14 cellular contexts compared by ENCODE assay signal in the genomic region with DNA sequence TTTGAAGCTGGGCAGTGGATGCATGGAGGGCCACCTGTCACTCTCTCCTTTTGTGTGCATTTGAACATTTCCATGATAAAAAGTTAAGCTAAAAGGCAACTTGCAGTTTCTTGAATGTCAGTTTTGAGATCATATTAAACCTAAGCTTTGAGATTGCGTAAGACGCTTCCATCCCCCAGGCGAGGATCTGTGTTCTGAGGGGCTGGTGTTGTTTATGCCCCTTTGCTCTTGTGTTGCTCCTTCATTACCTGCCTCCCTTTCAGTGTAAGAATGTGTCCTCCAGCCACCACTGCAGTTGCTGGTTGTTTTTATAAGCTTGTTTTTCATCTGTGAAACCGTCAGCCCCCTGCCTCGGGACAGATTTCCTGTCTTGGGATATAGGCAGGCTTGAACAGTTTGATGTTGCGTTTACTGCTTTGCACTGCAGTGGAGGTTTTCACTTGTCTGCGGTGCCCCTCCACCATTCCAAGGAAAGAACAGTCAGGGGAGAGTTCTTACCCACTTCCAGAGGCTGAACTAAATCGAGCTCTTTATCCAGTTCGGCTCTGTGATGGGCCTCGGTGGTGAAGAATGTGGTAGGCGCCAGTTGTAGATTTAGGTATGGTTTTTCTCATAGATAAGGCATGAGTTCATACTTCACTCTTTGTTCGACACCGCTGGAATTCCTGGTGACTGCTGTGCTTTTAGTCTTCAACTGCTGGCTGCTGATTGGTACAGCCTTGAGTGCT.
A peak's percentile ranks its signal among the peaks of the same experiment; 100 is the strongest.
DNase-seq lines count a peak whose midpoint lies in the region; ATAC-seq and TF ChIP-seq lines count a peak whose summit lies in the region.
"Had no signal": no experiment of that assay in that cellular context is flagged by ENCODE, and none has a peak within 500 bp of the region (broad histone marks: within the 10 kb centered on the region; RNA-seq: fewer than 3 reads in every experiment).

No MANE protein-coding gene starts in this region.

- H3K9me1 ChIP-seq in IMR-90 (ENCODE audit: insufficient read depth, low read length), result peaks cover 23% of the 10 kb centered on the region

- no peak overlapping the region for H4K5ac ChIP-seq in IMR-90 (ENCODE audit: low read depth, low read length)

- no peak overlapping the region for H2AK9ac ChIP-seq in IMR-90 (replicated peaks; ENCODE audit: low read depth, low read length, poor library complexity)

- no peak overlapping the region for H3K4me2 ChIP-seq in IMR-90 (ENCODE audit: low read depth, low read length)

- no peaks in the 10 kb centered on the region for H3K27me3 Mint-ChIP-seq in memory B cell
- H3K27me3 Mint-ChIP-seq: activated naive CD8-positive, alpha-beta T cell treated with anti-CD3 and anti-CD28 coated beads, Interleukin-2, amount 10 ng/mL, durations not matched to agents 7 days and 5 days; CD8-positive, alpha-beta memory T cell had no signal

- H3K4me3 ChIP-seq in IMR-90 (ENCODE audit: insufficient read depth, low read depth, low read length), result no peak overlapping the region
- no peak overlapping the region for H3K4me3 ChIP-seq in choroid plexus epithelial cell (ENCODE audit: low read depth, low read length)

- no peak for TF ChIP-seq CTCF in IMR-90 (conservative IDR thresholded peaks at IDR 0.05; ENCODE audit: low read depth, low read length)
- TF ChIP-seq CTCF in choroid plexus epithelial cell (conservative IDR thresholded peaks at IDR 0.05; ENCODE audit: low read depth, low read length), result no peak

- H3K36me3 Mint-ChIP-seq in memory B cell, result peaks cover 5% of the 10 kb centered on the region

- peak overlapping the region; percentile 28; the same call in 1 of the 2 replicates for H3K27ac ChIP-seq in IMR-90 (ENCODE audit: insufficient read depth, low read length)
- peak overlapping the region; percentile 23 for H3K27ac ChIP-seq in substantia nigra (ENCODE audit: low read depth, low read length, poor library complexity, severe bottlenecking)

- peak overlapping the region; percentile 40; the same call in 1 of the 2 replicates for H2AK5ac ChIP-seq in IMR-90 (ENCODE audit: low read depth, low read length)

- intact Hi-C loops in IMR-90 (cut with micrococcal nuclease), result no loop called here

- ATAC-seq in IMR-90 (ENCODE audit: low read depth) (no peak), memory B cell (ENCODE audit: low read depth) (no peak), GM18519 (IDR thresholded peaks at IDR 0.05; ENCODE audit: low FRiP score, unreplicated experiment) (no peak), HG03354 (IDR thresholded peaks at IDR 0.05; ENCODE audit: poor library complexity, severe bottlenecking, unreplicated experiment) (no peak), HG03196 (IDR thresholded peaks at IDR 0.05; ENCODE audit: unreplicated experiment) (no peak)
- ATAC-seq: heart left ventricle, Right ventricle myocardium inferior had no signal

- no peak for TF ChIP-seq RAD21 in IMR-90 (IDR thresholded peaks at IDR 0.05; ENCODE audit: low read length)

- DNase-seq in IMR-90 (peak; percentile 33), choroid plexus epithelial cell (ENCODE audit: low read depth) (peak; percentile 81), memory B cell (ENCODE audit: low spot score in 2 of 2) (no peak), substantia nigra (lab: John Stamatoyannopoulos, UW) (no peak), T-helper 9 cell (no peak)
- DNase-seq: activated naive CD8-positive, alpha-beta T cell treated with anti-CD3 and anti-CD28 coated beads, Interleukin-2, amount 10 ng/mL, durations not matched to agents 7 days and 5 days; CD8-positive, alpha-beta memory T cell; heart left ventricle; NCI-H1436; NCI-H69 had no signal

- in situ Hi-C loops in IMR-90 (cut with MboI; ENCODE audit: low sequenced_read_pairs), result no loop called here

- no peaks in the 10 kb centered on the region for H3K9me3 Mint-ChIP-seq in memory B cell
- H3K9me3 Mint-ChIP-seq: activated naive CD8-positive, alpha-beta T cell treated with anti-CD3 and anti-CD28 coated beads, Interleukin-2, amount 10 ng/mL, durations not matched to agents 7 days and 5 days; CD8-positive, alpha-beta memory T cell had no signal

- no CpG with 5 or more reads among the region's 13 CpGs for WGBS in IMR-90 (ENCODE audit: extremely low coverage in 2 of 2, insufficient read length in 1 of 2), 2 experiments

- peaks cover 28% of the 10 kb centered on the region for H4K20me1 ChIP-seq in IMR-90 (ENCODE audit: insufficient read depth, low read length)

- no peaks in the 10 kb centered on the region for H3K9me3 ChIP-seq in IMR-90 (ENCODE audit: control insufficient read depth, insufficient read depth, low read length)
- H3K9me3 ChIP-seq: heart left ventricle had no signal

- H3K56ac ChIP-seq in IMR-90 (ENCODE audit: extremely low read depth, insufficient read depth, low read length), result no peak overlapping the region

- H2BK20ac ChIP-seq in IMR-90 (ENCODE audit: low read depth, low read length), result no peak overlapping the region

- peak overlapping the region; percentile 28; the same call in 1 of the 2 replicates for H3K4ac ChIP-seq in IMR-90 (ENCODE audit: low read depth, low read length)

- H2BK5ac ChIP-seq in IMR-90 (ENCODE audit: low read depth, low read length, poor library complexity, severe bottlenecking), result no peak overlapping the region

- no peak for TF ChIP-seq POLR2A in IMR-90 (IDR thresholded peaks at IDR 0.05; ENCODE audit: low read depth, low read length)

- peak overlapping the region in 1 of 2 experiments; percentile 4; a peak in 1 of 4 replicates for H4K8ac ChIP-seq in IMR-90 (ENCODE audit: low read depth in 2 of 2, low read length in 2 of 2)

- H2BK15ac ChIP-seq in IMR-90 (ENCODE audit: low read depth, low read length), result no peak overlapping the region

- no peak overlapping the region for H2AFZ ChIP-seq in IMR-90 (replicated peaks; ENCODE audit: low read length, poor library complexity)

- H3K36me3 ChIP-seq in IMR-90 (ENCODE audit: control insufficient read depth, insufficient read depth, low read length), result peaks cover 4% of the 10 kb centered on the region; the same call in 1 of the 2 replicates

- POLR2A ChIA-PET in IMR-90 (lab: Charles Lee; ENCODE audit: unreplicated experiment), result interaction anchor here (1.0 kb wide), 1 partner anchor 10 kb away, joined by 4 read pairs; no protein-coding TSS in a partner anchor

- no peak overlapping the region for H3K4me3 Mint-ChIP-seq in memory B cell
- H3K4me3 Mint-ChIP-seq: activated naive CD8-positive, alpha-beta T cell treated with anti-CD3 and anti-CD28 coated beads, Interleukin-2, amount 10 ng/mL, durations not matched to agents 7 days and 5 days; CD8-positive, alpha-beta memory T cell had no signal

- H3K9ac ChIP-seq in IMR-90 (ENCODE audit: low read depth, low read length), result no peak overlapping the region

- dilution Hi-C loops in IMR-90 (cut with HindIII; ENCODE audit: low sequenced_read_pairs, unreplicated experiment), result no loop called here

- H3K18ac ChIP-seq in IMR-90 (ENCODE audit: low read depth, low read length), result no peak overlapping the region

- H3K23ac ChIP-seq in IMR-90 (ENCODE audit: low read depth, low read length), result no peak overlapping the region

- H3K27me3 ChIP-seq in IMR-90 (ENCODE audit: control insufficient read depth, insufficient read depth, low read length), result no peaks in the 10 kb centered on the region
- H3K27me3 ChIP-seq: heart left ventricle had no signal

- H3K27ac Mint-ChIP-seq in memory B cell, result peak overlapping the region; percentile 60
- H3K27ac Mint-ChIP-seq: activated naive CD8-positive, alpha-beta T cell treated with anti-CD3 and anti-CD28 coated beads, Interleukin-2, amount 10 ng/mL, durations not matched to agents 7 days and 5 days had no signal

- peaks cover 38 to 84% of the 10 kb centered on the region in 2 experiments for H3K79me1 ChIP-seq in IMR-90 (ENCODE audit: low read depth in 1 of 2, low read length in 2 of 2)

- H3K4me1 Mint-ChIP-seq in memory B cell, result peaks cover 26% of the 10 kb centered on the region

- H3K4me1 ChIP-seq in IMR-90 (ENCODE audit: control insufficient read depth, insufficient read depth, low read length), result peaks cover 16% of the 10 kb centered on the region

- CTCF ChIA-PET in IMR-90 (lab: Yijun Ruan, JAX), result interaction anchor here (1.1 kb wide), 1 partner anchor 144 kb away, joined by 3 read pairs; no protein-coding TSS in a partner anchor

- no peak overlapping the region; the same call in 1 of the 2 replicates for H3K14ac ChIP-seq in IMR-90 (replicated peaks; ENCODE audit: low read depth, low read length)

- no peak overlapping the region for H4K91ac ChIP-seq in IMR-90 (ENCODE audit: insufficient read depth, low read depth, low read length)

- H2BK120ac ChIP-seq in IMR-90 (ENCODE audit: low read depth, low read length), result peak overlapping the region; percentile 16; the same call in 1 of the 2 replicates

- no TSS peak for BruUV-seq in IMR-90 (replicated peaks; lab: Mats Ljungman, UMichigan)

TF ChIP-seq in IMR-90, 13 proteins besides CTCF, POLR2A, EP300 and RAD21:
- TF ChIP-seq CEBPB (IDR thresholded peaks at IDR 0.05; ENCODE audit: low read depth, low read length) (peak; percentile 88), CHD1 (IDR thresholded peaks at IDR 0.05; ENCODE audit: low read depth, low read length) (no peak)

Comparison
In these comparisons a context has a peak if more than half of its experiments do, and no peak if none do; other contexts are left out.
1. DNase-seq: peak in IMR-90 (single experiment) and choroid plexus epithelial cell (single experiment); none in memory B cell (0 of 2), substantia nigra (0 of 49) and T-helper 9 cell (single experiment).